In genomic region chr5:144004146-144004545, GRCh38 we compare ENCODE assay signal across 16 cellular contexts.
"Had no signal": no experiment of that assay in that cellular context is flagged by ENCODE, and none has a peak within 500 bp of the region (broad histone marks: within the 10 kb centered on the region; RNA-seq: fewer than 3 reads in every experiment).

No MANE protein-coding gene starts in this region.

- H3K27me3 ChIP-seq: cardiac muscle cell, dorsolateral prefrontal cortex, foreskin keratinocyte, right lobe of liver, upper lobe of right lung had no signal

- H3K4me1 ChIP-seq: foreskin keratinocyte, right lobe of liver, upper lobe of right lung had no signal

- DNase-seq: activated B cell treated with CpG ODN at 0.5 μM for 24 hours; activated CD4-positive, alpha-beta T cell treated with anti-CD3 and anti-CD28 coated beads for 48 hours; activated CD8-positive, alpha-beta T cell treated with anti-CD3 and anti-CD28 coated beads for 36 hours; activated gamma-delta T cell treated with Interleukin-2 at 50 U/mL for 16 hours; activated T-cell treated with anti-CD3 and anti-CD28 coated beads, Interleukin-2, amount 50 U/mL, for 72 hours; aorta; dorsolateral prefrontal cortex; endodermal cell; foreskin keratinocyte; nephron progenitor cell; occipital lobe; right lobe of liver; stimulated activated CD4-positive, alpha-beta T cell treated with anti-CD3 and anti-CD28 coated beads, Interleukin-2, amount 100 ng/mL, for 24 hours; upper lobe of right lung had no signal

- H3K4me3 ChIP-seq: cardiac muscle cell, dorsolateral prefrontal cortex, right lobe of liver, thoracic aorta, upper lobe of right lung had no signal

- H3K9me3 ChIP-seq: right lobe of liver, thoracic aorta, upper lobe of right lung had no signal

- H3K36me3 ChIP-seq: cardiac muscle cell, right lobe of liver, thoracic aorta, upper lobe of right lung had no signal

- H3K27ac ChIP-seq: cardiac muscle cell, dorsolateral prefrontal cortex, foreskin keratinocyte, right lobe of liver, thoracic aorta, upper lobe of right lung had no signal
